ENCODE assay signal across 1 cellular context in the genomic region with DNA sequence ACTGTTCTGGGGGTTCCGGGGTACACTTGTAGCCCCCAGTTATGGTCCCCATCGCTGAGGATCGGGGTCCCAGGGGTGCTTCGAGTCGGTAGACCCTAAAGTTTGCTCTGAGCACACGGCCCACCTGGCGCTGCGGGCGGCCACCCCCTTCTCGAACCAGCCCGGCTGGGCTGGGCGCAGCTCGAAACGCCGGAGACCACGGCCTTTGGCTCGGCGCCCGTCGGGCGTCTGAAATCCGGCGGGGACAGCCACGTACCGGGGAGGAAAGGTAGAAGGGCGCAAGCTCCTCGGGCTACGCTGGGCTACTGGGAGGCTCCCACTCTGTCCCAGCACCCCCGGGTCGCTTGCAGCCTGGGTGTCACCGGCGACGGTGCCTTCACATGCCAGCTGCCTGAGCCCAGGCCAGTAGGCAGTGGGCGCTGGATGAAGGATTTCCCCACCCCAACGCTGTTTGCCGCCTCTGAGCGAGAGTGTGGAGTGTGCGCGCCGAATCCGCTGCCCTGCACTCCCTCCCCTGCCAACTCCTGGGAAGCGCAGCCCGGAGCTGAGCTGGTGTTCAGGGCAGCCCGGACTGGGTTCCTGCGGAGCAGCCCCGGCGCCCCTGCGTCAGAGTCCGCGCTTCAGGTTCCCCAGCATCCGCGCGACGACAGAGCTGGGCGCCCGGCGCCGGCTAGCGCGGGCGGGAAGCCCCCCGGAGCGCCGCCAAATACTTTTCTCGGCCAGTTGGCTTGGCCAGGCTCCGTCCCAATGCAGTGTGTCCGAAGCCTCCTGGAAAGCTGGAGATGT.
TF ChIP-seq lines count a peak whose summit lies in the region.

No MANE protein-coding gene starts in this region.

TF ChIP-seq in SK-N-SH, 30 proteins besides CTCF, POLR2A, EP300 and RAD21 (continued from another document):
- TF ChIP-seq RCOR1 (IDR thresholded peaks at IDR 0.05; ENCODE audit: low read length) (no peak), NFIC (IDR thresholded peaks at IDR 0.05; ENCODE audit: borderline replicate concordance) (no peak; the same call in 1 of the 2 replicates), REST (IDR thresholded peaks at IDR 0.05; ENCODE audit: low read depth, low read length) (no peak)
